Comparison of ENCODE assay signal across 8 cellular contexts in genomic region chr6:44265003-44265842, GRCh38. TPM values are rescaled to one million over a fixed set of nuclear protein-coding genes. Genes with fewer than 3 reads are reported as not detected.
DNase-seq lines count a peak whose midpoint lies in the region; ATAC-seq and TF ChIP-seq lines count a peak whose summit lies in the region.

Gene NFKBIE (minus strand): TSS chr6:44265551. CDS start chr6:44265346, 205 bp downstream.

- DNase-seq in CD4-positive, alpha-beta memory T cell: peak; percentile 93 to 96 (median 94)
- DNase-seq in activated T-cell treated with anti-CD3 and anti-CD28 coated beads for 1 hour (ENCODE audit: low read depth) (peak; percentile 94), epidermal melanocyte (ENCODE audit: insufficient read length, low spot score) (peak; percentile 97)
- DNase-seq in stimulated activated CD8-positive, alpha-beta memory T cell treated with anti-CD3 and anti-CD28 coated beads, Interleukin-4, amount 100 ng/mL, for 1 hour (ENCODE audit: low read depth in 2 of 2, low spot score in 1 of 2): peak; percentile 91 to 93

- peaks cover 8 to 32% of the 10 kb centered on the region in 2 donors for H3K36me3 Mint-ChIP-seq in CD4-positive, alpha-beta memory T cell

- H3K9me3 Mint-ChIP-seq in CD4-positive, alpha-beta memory T cell: no peaks in the 10 kb centered on the region

- peaks cover 52% of the 10 kb centered on the region for H3K79me2 ChIP-seq in OCI-LY3 (ENCODE audit: low read length)

- H2AFZ ChIP-seq in OCI-LY3 (ENCODE audit: low read depth, low read length): no peak within 1 kb of the TSS

- H3K9ac ChIP-seq in HUES64 (ENCODE audit: low read depth, low read length) (peak within 1 kb of the TSS; percentile 63), OCI-LY3 (ENCODE audit: low read length) (peak within 1 kb of the TSS; percentile 99)

- H3K27me3 ChIP-seq in CD4-positive, alpha-beta memory T cell (ENCODE audit: insufficient read depth, low read length): peaks cover 12% of the 10 kb centered on the region
- H3K27me3 ChIP-seq in HUES64 (ENCODE audit: insufficient read depth, low read length): peaks cover 24% of the 10 kb centered on the region
- H3K27me3 ChIP-seq in OCI-LY3 (ENCODE audit: low read depth, low read length): peaks cover 4% of the 10 kb centered on the region
- peaks cover 15% of the 10 kb centered on the region for H3K27me3 ChIP-seq in mononuclear cell (ENCODE audit: insufficient read depth, low read length)

- peak within 1 kb of the TSS; percentile 99 for H3K4me2 ChIP-seq in OCI-LY3 (ENCODE audit: low read length)

- CTCF ChIA-PET in CD4-positive, alpha-beta memory T cell (lab: Charles Lee; ENCODE audit: partially characterized antibody): interaction anchor here (1.0 to 8.3 kb wide), 7 partner anchors 11 to 122 kb away, joined by 3 to 82 read pairs (median 4); partner anchors contain the start of genes CDC5L and SLC35B2

- no peaks in the 10 kb centered on the region for H3K9me3 ChIP-seq in CD4-positive, alpha-beta memory T cell (ENCODE audit: control insufficient read depth in 1 of 2, low read length in 2 of 2)
- no peaks in the 10 kb centered on the region for H3K9me3 ChIP-seq in HUES64 (ENCODE audit: insufficient read depth, low read depth, low read length)
- no peaks in the 10 kb centered on the region for H3K9me3 ChIP-seq in OCI-LY3 (ENCODE audit: insufficient read depth, low read length)
- no peaks in the 10 kb centered on the region for H3K9me3 ChIP-seq in mononuclear cell (ENCODE audit: low read depth, low read length)

- WGBS in HUES64: under 1% methylated on average over 75 of the region's 75 CpGs

- H3K36me3 ChIP-seq in CD4-positive, alpha-beta memory T cell (ENCODE audit: insufficient read depth, low read length): peaks cover 8% of the 10 kb centered on the region
- H3K36me3 ChIP-seq in HUES64 (ENCODE audit: insufficient read depth, low read length) (peaks cover 8% of the 10 kb centered on the region), OCI-LY3 (replicated peaks; ENCODE audit: low read depth, low read length) (peaks cover 45% of the 10 kb centered on the region)

- H3K4me1 ChIP-seq in CD4-positive, alpha-beta memory T cell (ENCODE audit: insufficient read depth, low read length): peaks cover 38% of the 10 kb centered on the region
- H3K4me1 ChIP-seq in HUES64 (ENCODE audit: insufficient read depth, low read length): peaks cover 33% of the 10 kb centered on the region
- H3K4me1 ChIP-seq in OCI-LY3 (ENCODE audit: low read length): peaks cover 72% of the 10 kb centered on the region
- H3K4me1 ChIP-seq in mononuclear cell (ENCODE audit: insufficient read depth, low read length): peaks cover 55% of the 10 kb centered on the region

- H3K4me3 ChIP-seq in CD4-positive, alpha-beta memory T cell (ENCODE audit: low read length in 2 of 2): peak within 1 kb of the TSS; percentile 83 to 89
- H3K4me3 ChIP-seq in HUES64 (ENCODE audit: low read length) (peak within 1 kb of the TSS; percentile 90), OCI-LY3 (ENCODE audit: low read length) (peak within 1 kb of the TSS; percentile 84), mononuclear cell (ENCODE audit: low read length) (peak within 1 kb of the TSS; percentile 91)

- intact Hi-C loops in CD4-positive, alpha-beta memory T cell (cut with micrococcal nuclease): loop anchor here (1.0 to 2.0 kb wide), 5 partner anchors 8 to 168 kb away; partner anchors contain the start of genes HSP90AB1 and SLC35B2

- peak within 1 kb of the TSS; percentile 73 to 96 (median 93) for H3K4me3 Mint-ChIP-seq in CD4-positive, alpha-beta memory T cell

- ATAC-seq in GM19468 (IDR thresholded peaks at IDR 0.05; ENCODE audit: extremely low read depth, unreplicated experiment): peak; percentile 41

- H4K20me1 ChIP-seq in OCI-LY3 (ENCODE audit: insufficient read depth, low read length): peaks cover 17% of the 10 kb centered on the region

- H3K27ac Mint-ChIP-seq in CD4-positive, alpha-beta memory T cell: peak within 1 kb of the TSS; percentile 95 to 98 (median 97)

- POLR2A ChIA-PET in CD4-positive, alpha-beta memory T cell (lab: Charles Lee; ENCODE audit: partially characterized antibody): interaction anchor here (1.2 to 6.2 kb wide), 5 partner anchors 9 to 48 kb away, joined by 3 to 97 read pairs (median 11); partner anchors contain the start of genes AARS2, HSP90AB1 and SLC35B2

- H3K27me3 Mint-ChIP-seq in CD4-positive, alpha-beta memory T cell: peaks cover 8 to 18% of the 10 kb centered on the region in 2 donors

- peaks cover 17 to 48% (median 40%) of the 10 kb centered on the region in 4 donors for H3K4me1 Mint-ChIP-seq in CD4-positive, alpha-beta memory T cell

- TF ChIP-seq CTCF in OCI-LY3 (IDR thresholded peaks at IDR 0.05; ENCODE audit: low read depth, low read length): peak; percentile 74

- peak within 1 kb of the TSS; percentile 96 for H3K27ac ChIP-seq in CD4-positive, alpha-beta memory T cell (ENCODE audit: low read depth, low read length)
- H3K27ac ChIP-seq in HUES64 (ENCODE audit: low read depth, low read length) (no peak within 1 kb of the TSS), OCI-LY3 (ENCODE audit: low read length) (peak within 1 kb of the TSS; percentile 94)

RNA-seq across cellular contexts. Expression of gene NFKBIE, which starts in this region (rescaled TPM):
- total RNA-seq in CD4-positive, alpha-beta memory T cell: 10 to 100 TPM; 12.7 to 15.0 TPM
- 1 to 10 TPM; 8.0 to 8.3 TPM for polyA plus RNA-seq in CD4-positive, alpha-beta memory T cell
- 8.9 TPM for polyA plus RNA-seq in HUES64 (2013, experiment 1 of 2)
- 10.3 TPM for polyA plus RNA-seq in HUES64 (2013, experiment 2 of 2)
- 125 TPM for total RNA-seq in mononuclear cell
